Comparison of ENCODE assay signal across 22 cellular contexts in genomic region chr1:105442901-105443300, GRCh38.
DNase-seq lines count a peak whose midpoint lies in the region; ATAC-seq and TF ChIP-seq lines count a peak whose summit lies in the region.
"Had no signal": no experiment of that assay in that cellular context is flagged by ENCODE, and none has a peak within 500 bp of the region (broad histone marks: within the 10 kb centered on the region; RNA-seq: fewer than 3 reads in every experiment).

No MANE protein-coding gene starts in this region.

- no peaks in the 10 kb centered on the region for H3K79me2 ChIP-seq in GM23248 (ENCODE audit: insufficient read depth)

- TF ChIP-seq CTCF in retinal pigment epithelial cell (conservative IDR thresholded peaks at IDR 0.05; ENCODE audit: low read depth, low read length) (no peak), testis (IDR thresholded peaks at IDR 0.05) (no peak)

- no peaks in the 10 kb centered on the region for H4K20me1 ChIP-seq in GM23248 (ENCODE audit: insufficient read depth)

- H3K9me3 ChIP-seq in GM23248 (ENCODE audit: low read depth) (no peaks in the 10 kb centered on the region), testis (no peaks in the 10 kb centered on the region)

- no peaks in the 10 kb centered on the region for H3K27me3 ChIP-seq in GM23248 (replicated peaks; ENCODE audit: insufficient read depth)
- H3K27me3 ChIP-seq in testis, result no peaks in the 10 kb centered on the region

- H3K4me1 Mint-ChIP-seq in activated T-cell treated with anti-CD3 and anti-CD28 coated beads, Interleukin-2, amount 50 U/mL, for 72 hours (ENCODE audit: low read depth), result no peaks in the 10 kb centered on the region

- no peaks in the 10 kb centered on the region for H3F3A ChIP-seq in GM23248 (ENCODE audit: insufficient read depth)

- 12 to 18% methylated on average over 4 of the region's 4 CpGs for WGBS in GM23248 (ENCODE audit: low coverage in 1 of 2, low lambda C conversion rate in 2 of 2, missing lambda C conversion rate in 2 of 2), 2 experiments
- WGBS in testis, 2 donors, result 68 to 69% methylated on average over 4 of the region's 4 CpGs

- H3K4me3 ChIP-seq in GM23248 (no peak overlapping the region), retinal pigment epithelial cell (ENCODE audit: low read length) (no peak overlapping the region), testis (no peak overlapping the region)

- H3K4me2 ChIP-seq in GM23248 (ENCODE audit: unreplicated experiment), result no peak overlapping the region

- no peak overlapping the region for H3K27ac Mint-ChIP-seq in activated T-cell treated with anti-CD3 and anti-CD28 coated beads, Interleukin-2, amount 50 U/mL, for 72 hours

- H3K27ac ChIP-seq in GM23248 (no peak overlapping the region), testis (no peak overlapping the region)

- ATAC-seq in activated T-cell treated with anti-CD3 and anti-CD28 coated beads, Interleukin-2, amount 50 U/mL, for 72 hours (replicated peaks in 1 of 2), result no peak
- ATAC-seq: PC-3, SK-N-SH treated with all-trans-retinoic acid at 6 μM for 48 hours had no signal

- no peak overlapping the region for H3K9ac ChIP-seq in GM23248

- no peaks in the 10 kb centered on the region for H3K27me3 Mint-ChIP-seq in activated T-cell treated with anti-CD3 and anti-CD28 coated beads, Interleukin-2, amount 50 U/mL, for 72 hours (ENCODE audit: low read depth)

- peaks cover 1 to 3% of the 10 kb centered on the region in 2 donors for H3K36me3 Mint-ChIP-seq in activated T-cell treated with anti-CD3 and anti-CD28 coated beads, Interleukin-2, amount 50 U/mL, for 72 hours (ENCODE audit: insufficient read depth in 2 of 2)

- H3K9me2 ChIP-seq in GM23248 (ENCODE audit: insufficient read depth), result no peaks in the 10 kb centered on the region

- intact Hi-C loops in testis (cut with DNase I; ENCODE audit: low total_unique reads), result no loop called here

- DNase-seq in GM23248, result peak; percentile 20
- DNase-seq in NCI-H69 (lab: John Stamatoyannopoulos, UW), result peak; percentile 8
- DNase-seq in fibroblast of gingiva (ENCODE audit: low read depth), result peak; percentile 19
- DNase-seq in retinal pigment epithelial cell (ENCODE audit: low read depth), result peak; percentile 0
- DNase-seq in glomerular visceral epithelial cell (ENCODE audit: extremely low spot score), result no peak
- no peak for DNase-seq in testis
- no peak for DNase-seq in activated T-cell treated with anti-CD3 and anti-CD28 coated beads, Interleukin-2, amount 50 U/mL, for 72 hours
- DNase-seq in SKM-1 (lab: John Stamatoyannopoulos, UW; ENCODE audit: unreplicated experiment), result no peak
- DNase-seq: 8988T; ACHN; Calu3; DND-41; KBM-7; MV-4-11; NCI-H1105; NCI-H1436 treated with DMSO at 0.1 percent for 48 hours; NCI-H1930; NCI-H2107; NCI-H510A; NK-92 treated with Interleukin-12 subunit alpha and Interleukin-12 subunit beta, amount 100 ng/mL, for 24 hours; PC-3 had no signal

- H3K36me3 ChIP-seq in GM23248 (ENCODE audit: low read depth), result no peaks in the 10 kb centered on the region
- H3K36me3 ChIP-seq in testis (ENCODE audit: low read depth, missing control alignments), result no peaks in the 10 kb centered on the region

- H3K9me3 Mint-ChIP-seq in activated T-cell treated with anti-CD3 and anti-CD28 coated beads, Interleukin-2, amount 50 U/mL, for 72 hours, result peaks cover 20 to 22% of the 10 kb centered on the region in 2 donors

- H3K4me1 ChIP-seq in GM23248 (ENCODE audit: insufficient read depth) (no peaks in the 10 kb centered on the region), testis (no peaks in the 10 kb centered on the region)

- no peak overlapping the region for H3K4me3 Mint-ChIP-seq in activated T-cell treated with anti-CD3 and anti-CD28 coated beads, Interleukin-2, amount 50 U/mL, for 72 hours

- in situ Hi-C loops in GM23248 (cut with MboI), result no loop called here

- no peak overlapping the region for H2AFZ ChIP-seq in GM23248

- TF ChIP-seq POLR2A in testis (IDR thresholded peaks at IDR 0.05), result no peak

Comparison
In these comparisons a context has a peak if more than half of its experiments do, and no peak if none do; other contexts are left out.
1. DNase-seq: peak in GM23248 (single experiment), NCI-H69 (single experiment), fibroblast of gingiva (single experiment) and retinal pigment epithelial cell (single experiment); none in glomerular visceral epithelial cell (single experiment), testis (single experiment), activated T-cell treated with anti-CD3 and anti-CD28 coated beads, Interleukin-2, amount 50 U/mL, for 72 hours (0 of 2) and SKM-1 (single experiment).